ENCODE assay signal across 8 cellular contexts in genomic region chr18:37578886-37579513, GRCh38. TPM values are rescaled to one million over a fixed set of nuclear protein-coding genes. Genes with fewer than 3 reads are reported as not detected.
A peak's percentile ranks its signal among the peaks of the same experiment; 100 is the strongest.
DNase-seq lines count a peak whose midpoint lies in the region; ATAC-seq, FAIRE-seq and TF ChIP-seq lines count a peak whose summit lies in the region.

No MANE protein-coding gene starts in this region.

- H3K9me2 ChIP-seq in GM23248 (ENCODE audit: insufficient read depth) = no peaks in the 10 kb centered on the region

- H3K79me2 ChIP-seq in DND-41 (ENCODE audit: insufficient read depth, low read length) (no peaks in the 10 kb centered on the region), GM23248 (ENCODE audit: insufficient read depth) (no peaks in the 10 kb centered on the region), endothelial cell of umbilical vein (ENCODE audit: control insufficient read depth, insufficient read depth, low read length) (no peaks in the 10 kb centered on the region)

- H3K36me3 ChIP-seq in DND-41 (ENCODE audit: insufficient read depth, low read length) (no peaks in the 10 kb centered on the region), GM23248 (ENCODE audit: low read depth) (no peaks in the 10 kb centered on the region), endothelial cell of umbilical vein (ENCODE audit: control insufficient read depth in 2 of 2, extremely low read depth in 1 of 2, insufficient read depth in 2 of 2, low read length in 2 of 2) (no peaks in the 10 kb centered on the region), aorta (ENCODE audit: control insufficient read depth in 1 of 2, insufficient read depth in 2 of 2, low read length in 1 of 2) (no peaks in the 10 kb centered on the region), prostate gland (no peaks in the 10 kb centered on the region)

- dilution Hi-C loops in endothelial cell of umbilical vein (cut with MboI; ENCODE audit: extremely low pct_ligation_motif_present, low sequenced_read_pairs) = no loop called here

- BruUV-seq in endothelial cell of umbilical vein (replicated peaks; lab: Mats Ljungman, UMichigan) = no TSS peak

- H3K9ac ChIP-seq in DND-41 (ENCODE audit: low read depth, low read length) (no peak overlapping the region), GM23248 (no peak overlapping the region), endothelial cell of umbilical vein (replicated peaks; ENCODE audit: extremely low read depth, insufficient read depth, low read length) (no peak overlapping the region)

- POLR2A ChIA-PET in endothelial cell of umbilical vein (lab: Charles Lee) = no interaction called here

- H2AFZ ChIP-seq in DND-41 (ENCODE audit: low read depth, low read length) (no peak overlapping the region; the same call in 1 of the 2 replicates), GM23248 (no peak overlapping the region), endothelial cell of umbilical vein (ENCODE audit: low read depth, low read length) (no peak overlapping the region)

- H3K9me3 ChIP-seq in DND-41 (ENCODE audit: insufficient read depth, low read length, severe bottlenecking) = no peaks in the 10 kb centered on the region
- no peaks in the 10 kb centered on the region for H3K9me3 ChIP-seq in GM23248 (ENCODE audit: low read depth)
- no peaks in the 10 kb centered on the region for H3K9me3 ChIP-seq in endothelial cell of umbilical vein (replicated peaks; ENCODE audit: control insufficient read depth, insufficient read depth, low read length)
- H3K9me3 ChIP-seq in aorta (ENCODE audit: control insufficient read depth, low read length) = no peaks in the 10 kb centered on the region
- no peaks in the 10 kb centered on the region for H3K9me3 ChIP-seq in prostate gland

- H3K4me3 Mint-ChIP-seq in natural killer cell treated with Interleukin-12 subunit alpha and Interleukin-12 subunit beta and Interleukin-15 and Interleukin-18, amount 100 ng/mL, for 72 hours = no peak overlapping the region

- CTCF ChIA-PET in endothelial cell of umbilical vein (lab: Charles Lee) = interaction anchor here (1.2 kb wide), 1 partner anchor 11 kb away, joined by 3 read pairs; no protein-coding TSS in a partner anchor

- H3K4me1 Mint-ChIP-seq in natural killer cell treated with Interleukin-12 subunit alpha and Interleukin-12 subunit beta and Interleukin-15 and Interleukin-18, amount 100 ng/mL, for 72 hours (ENCODE audit: low read depth in 2 of 2) = no peaks in the 10 kb centered on the region

- intact Hi-C loops in endothelial cell of umbilical vein (cut with micrococcal nuclease) = no loop called here
- intact Hi-C loops in aorta (cut with DNase I) = no loop called here
- intact Hi-C loops in prostate gland (cut with DNase I) = no loop called here

- H3K4me1 ChIP-seq in DND-41 (ENCODE audit: insufficient read depth, low read length) = no peaks in the 10 kb centered on the region
- no peaks in the 10 kb centered on the region for H3K4me1 ChIP-seq in GM23248 (ENCODE audit: insufficient read depth)
- H3K4me1 ChIP-seq in endothelial cell of umbilical vein (ENCODE audit: control insufficient read depth, extremely low read depth, insufficient read depth, low read length) = no peaks in the 10 kb centered on the region
- H3K4me1 ChIP-seq in aorta (ENCODE audit: control insufficient read depth in 1 of 2, insufficient read depth in 2 of 2, low read length in 2 of 2) = no peaks in the 10 kb centered on the region
- H3K4me1 ChIP-seq in prostate gland (replicated peaks) = no peaks in the 10 kb centered on the region

- ATAC-seq in DND-41 (ENCODE audit: insufficient read depth, low read depth) (peak; percentile 77), aorta (ENCODE audit: low FRiP score) (no peak)
- ATAC-seq in natural killer cell treated with Interleukin-12 subunit alpha and Interleukin-12 subunit beta and Interleukin-15 and Interleukin-18, amount 100 ng/mL, for 72 hours = no peak

- H3F3A ChIP-seq in GM23248 (ENCODE audit: insufficient read depth) = no peaks in the 10 kb centered on the region

- H3K27ac ChIP-seq in DND-41 (ENCODE audit: low read length) (no peak overlapping the region), GM23248 (no peak overlapping the region), endothelial cell of umbilical vein (ENCODE audit: insufficient read depth, low read depth, low read length) (no peak overlapping the region), aorta (ENCODE audit: low read depth in 1 of 2, low read length in 2 of 2) (no peak overlapping the region), prostate gland (no peak overlapping the region)

- H3K36me3 Mint-ChIP-seq in natural killer cell treated with Interleukin-12 subunit alpha and Interleukin-12 subunit beta and Interleukin-15 and Interleukin-18, amount 100 ng/mL, for 72 hours = no peaks in the 10 kb centered on the region

- in situ Hi-C loops in GM23248 (cut with MboI) = no loop called here

- H3K9me3 Mint-ChIP-seq in natural killer cell treated with Interleukin-12 subunit alpha and Interleukin-12 subunit beta and Interleukin-15 and Interleukin-18, amount 100 ng/mL, for 72 hours = peaks cover 5% of the 10 kb centered on the region

- peaks cover 6 to 14% of the 10 kb centered on the region in 2 donors for H3K27me3 Mint-ChIP-seq in natural killer cell treated with Interleukin-12 subunit alpha and Interleukin-12 subunit beta and Interleukin-15 and Interleukin-18, amount 100 ng/mL, for 72 hours

- no peak overlapping the region for H3K27ac Mint-ChIP-seq in natural killer cell treated with Interleukin-12 subunit alpha and Interleukin-12 subunit beta and Interleukin-15 and Interleukin-18, amount 100 ng/mL, for 72 hours

- H4K20me1 ChIP-seq in DND-41 (ENCODE audit: insufficient read depth, low read length) (no peaks in the 10 kb centered on the region), GM23248 (ENCODE audit: insufficient read depth) (no peaks in the 10 kb centered on the region), endothelial cell of umbilical vein (replicated peaks; ENCODE audit: control insufficient read depth, extremely low read depth, insufficient read depth, low read length) (no peaks in the 10 kb centered on the region)

- no peaks in the 10 kb centered on the region for H3K9me1 ChIP-seq in endothelial cell of umbilical vein (replicated peaks; ENCODE audit: control insufficient read depth, extremely low read depth, insufficient read depth, low read length)

- TF ChIP-seq POLR2A in endothelial cell of umbilical vein (IDR thresholded peaks at IDR 0.05; ENCODE audit: low read depth, low read length) (no peak), prostate gland (IDR thresholded peaks at IDR 0.05) (no peak)

- H3K27me3 ChIP-seq in DND-41 (ENCODE audit: insufficient read depth, low read length, poor library complexity) (no peaks in the 10 kb centered on the region), GM23248 (replicated peaks; ENCODE audit: insufficient read depth) (peaks cover 11% of the 10 kb centered on the region; the same call in 1 of the 2 replicates), endothelial cell of umbilical vein (ENCODE audit: control insufficient read depth in 2 of 2, insufficient read depth in 2 of 2, low read length in 2 of 2) (no peaks in the 10 kb centered on the region), aorta (ENCODE audit: control insufficient read depth in 1 of 2, insufficient read depth in 2 of 2, low read length in 1 of 2) (no peaks in the 10 kb centered on the region), prostate gland (replicated peaks; ENCODE audit: insufficient read depth) (peaks cover 5% of the 10 kb centered on the region)

- WGBS in GM23248 (ENCODE audit: low coverage in 1 of 2, low lambda C conversion rate in 2 of 2, missing lambda C conversion rate in 2 of 2), 2 experiments = 4 to 5% methylated on average over 14 of the region's 14 CpGs
- WGBS in aorta, 2 donors = 10 to 14% methylated on average over 14 of the region's 14 CpGs
- 8% methylated on average over 14 of the region's 14 CpGs for WGBS in prostate gland

- FAIRE-seq in endothelial cell of umbilical vein (lab: Jason Lieb, UNC) = no peak

- TF ChIP-seq CTCF in DND-41 (IDR thresholded peaks at IDR 0.05; ENCODE audit: borderline replicate concordance, extremely low read depth, low read length, poor library complexity, severe bottlenecking) = peak; percentile 64
- TF ChIP-seq CTCF in endothelial cell of umbilical vein (IDR thresholded peaks at IDR 0.05; ENCODE audit: extremely low read depth in 1 of 2, insufficient read depth in 1 of 2, low read depth in 1 of 2, low read length in 2 of 2) = peak in 1 of 2 donors; percentile 10
- peak in 1 of 4 experiments; percentile 20 for TF ChIP-seq CTCF in prostate gland (IDR thresholded peaks at IDR 0.05)

- no peak overlapping the region for H3K4me3 ChIP-seq in DND-41 (ENCODE audit: low read depth in 1 of 2, low read length in 2 of 2)
- no peak overlapping the region for H3K4me3 ChIP-seq in GM23248
- H3K4me3 ChIP-seq in endothelial cell of umbilical vein (replicated peaks in 1 of 3; ENCODE audit: insufficient read depth in 1 of 3, low read depth in 1 of 3, low read length in 3 of 3) = no peak overlapping the region
- no peak overlapping the region for H3K4me3 ChIP-seq in aorta (ENCODE audit: low read length in 2 of 2)
- no peak overlapping the region for H3K4me3 ChIP-seq in prostate gland

- H3K4me2 ChIP-seq in DND-41 (ENCODE audit: insufficient read depth, low read length) (no peak overlapping the region), GM23248 (ENCODE audit: unreplicated experiment) (no peak overlapping the region), endothelial cell of umbilical vein (ENCODE audit: insufficient read depth, low read length) (no peak overlapping the region)

- peak; percentile 22 for DNase-seq in DND-41
- peak; percentile 66 for DNase-seq in GM23248
- peak; percentile 42 for DNase-seq in NCI-H2107 (lab: John Stamatoyannopoulos, UW)
- DNase-seq in endothelial cell of umbilical vein (ENCODE audit: low read depth, low spot score) = no peak
- peak; percentile 51 for DNase-seq in retina
- DNase-seq in natural killer cell treated with Interleukin-12 subunit alpha and Interleukin-12 subunit beta and Interleukin-15 and Interleukin-18, amount 100 ng/mL, for 72 hours (ENCODE audit: low spot score) = no peak
- DNase-seq in aorta = no peak
- no peak for DNase-seq in prostate gland (ENCODE audit: low spot score)

RNA-seq across cellular contexts. Expression of gene CELF4, which starts 13.4 kb away (rescaled TPM):
- total RNA-seq in GM23248 (2014; rRNA removed; shearing (Covaris generic)) = not detected in 2 replicates
- 0.24 TPM in 1 of 2 replicates, not detected in the other for polyA plus RNA-seq in GM23248 (2016; fragmentation: Nextera tagmentation; extraction: Ambion mirVana)
- total RNA-seq in endothelial cell of umbilical vein = not detected in 2 replicates
- not detected in 2 replicates for polyA plus RNA-seq in endothelial cell of umbilical vein
- not detected in 2 replicates for polyA plus RNA-seq in endothelial cell of umbilical vein (2011; cell fraction: cytosol; rRNA removed)
- polyA plus RNA-seq in endothelial cell of umbilical vein (2011; cell fraction: nucleus; rRNA removed) = not detected in 2 replicates
- polyA plus RNA-seq in endothelial cell of umbilical vein (2012) = not detected in 2 replicates
- not detected in 2 replicates for polyA minus RNA-seq in endothelial cell of umbilical vein
- not detected for polyA minus RNA-seq in endothelial cell of umbilical vein (2011; cell fraction: cytosol; rRNA and poly(A)+ RNA removed)
- polyA minus RNA-seq in endothelial cell of umbilical vein (2011; cell fraction: nucleus; rRNA and poly(A)+ RNA removed) = not detected in 2 replicates
- total RNA-seq in natural killer cell treated with Interleukin-12 subunit alpha and Interleukin-12 subunit beta and Interleukin-15 and Interleukin-18, amount 100 ng/mL, for 72 hours = not detected
- total RNA-seq in aorta = not detected
- under 1 TPM in 1 of 2 donors, not detected in 1; 0.51 TPM for polyA plus RNA-seq in aorta
- total RNA-seq in prostate gland = 1 to 10 TPM; 7.8 to 8.5 TPM

Comparison
In these comparisons a context has a peak if more than half of its experiments do, and no peak if none do; other contexts are left out.
1. DNase-seq: peak in DND-41 (single experiment), GM23248 (single experiment), NCI-H2107 (single experiment) and retina (single experiment); none in endothelial cell of umbilical vein (single experiment), natural killer cell treated with Interleukin-12 subunit alpha and Interleukin-12 subunit beta and Interleukin-15 and Interleukin-18, amount 100 ng/mL, for 72 hours (single experiment), aorta (0 of 2) and prostate gland (single experiment).